Comparison of ENCODE assay signal across 15 cellular contexts in genomic region chr6:32181890-32182529, GRCh38. TPM values are rescaled to one million over a fixed set of nuclear protein-coding genes. Genes with fewer than 3 reads are reported as not detected.
A peak's percentile ranks its signal among the peaks of the same experiment; 100 is the strongest.
DNase-seq lines count a peak whose midpoint lies in the region; ATAC-seq and TF ChIP-seq lines count a peak whose summit lies in the region.
"Had no signal": no experiment of that assay in that cellular context is flagged by ENCODE, and none has a peak within 500 bp of the region (broad histone marks: within the 10 kb centered on the region; RNA-seq: fewer than 3 reads in every experiment).

No MANE protein-coding gene starts in this region.

- no peak overlapping the region for H3K27ac Mint-ChIP-seq in natural killer cell treated with Interleukin-12 subunit alpha and Interleukin-12 subunit beta and Interleukin-15 and Interleukin-18, amount 100 ng/mL, for 72 hours
- H3K27ac Mint-ChIP-seq in natural killer cell = peak overlapping the region in 1 of 2 donors; percentile 97

- no peaks in the 10 kb centered on the region for H3K27me3 Mint-ChIP-seq in natural killer cell treated with Interleukin-12 subunit alpha and Interleukin-12 subunit beta and Interleukin-15 and Interleukin-18, amount 100 ng/mL, for 72 hours
- no peaks in the 10 kb centered on the region for H3K27me3 Mint-ChIP-seq in natural killer cell (ENCODE audit: low read depth in 2 of 2)
- H3K27me3 Mint-ChIP-seq: memory B cell had no signal

- peak overlapping the region; percentile 24 for H3K27ac ChIP-seq in vagina
- no peak overlapping the region for H3K27ac ChIP-seq in colonic mucosa
- H3K27ac ChIP-seq: epithelial cell of prostate had no signal

- peaks cover 41% of the 10 kb centered on the region for H3K4me1 ChIP-seq in vagina
- peaks cover 6% of the 10 kb centered on the region for H3K4me1 ChIP-seq in colonic mucosa

- H3K4me1 Mint-ChIP-seq in natural killer cell treated with Interleukin-12 subunit alpha and Interleukin-12 subunit beta and Interleukin-15 and Interleukin-18, amount 100 ng/mL, for 72 hours (ENCODE audit: low read depth in 2 of 2) = peaks cover 42 to 49% of the 10 kb centered on the region in 2 donors
- peaks cover 44 to 65% of the 10 kb centered on the region in 2 donors for H3K4me1 Mint-ChIP-seq in natural killer cell

- no peak overlapping the region for H3K4me3 Mint-ChIP-seq in natural killer cell treated with Interleukin-12 subunit alpha and Interleukin-12 subunit beta and Interleukin-15 and Interleukin-18, amount 100 ng/mL, for 72 hours
- no peak overlapping the region for H3K4me3 Mint-ChIP-seq in natural killer cell
- H3K4me3 Mint-ChIP-seq: memory B cell had no signal

- H3K9ac ChIP-seq in colonic mucosa (ENCODE audit: low read depth in 2 of 2, low read length in 2 of 2) = no peak overlapping the region

- H3K4me3 ChIP-seq in vagina (no peak overlapping the region), colonic mucosa (no peak overlapping the region)

- intact Hi-C loops in natural killer cell (cut with micrococcal nuclease) = no loop called here
- intact Hi-C loops in vagina (cut with DNase I) = loop anchor here (10.0 kb wide), 1 partner anchor 1023 kb away; the partner anchor contains the start of genes HSD17B8, RING1, RXRB and SLC39A7
- intact Hi-C loops in colonic mucosa (cut with DNase I) = no loop called here

- DNase-seq in natural killer cell treated with Interleukin-12 subunit alpha and Interleukin-12 subunit beta and Interleukin-15 and Interleukin-18, amount 100 ng/mL, for 72 hours (ENCODE audit: low spot score) = peak; percentile 54
- DNase-seq in natural killer cell = no peak
- peak; percentile 1 for DNase-seq in left kidney (ENCODE audit: low read depth, low spot score)
- no peak for DNase-seq in vagina (ENCODE audit: extremely low spot score in 2 of 2)
- no peak for DNase-seq in colonic mucosa
- DNase-seq in GM03348 (ENCODE audit: low spot score) = no peak
- DNase-seq: activated T-cell treated with anti-CD3 and anti-CD28 coated beads, Interleukin-2, amount 50 U/mL, for 48 hours; EL; Karpas-422; NCI-H1694 treated with DMSO at 0.1 percent for 48 hours; NCI-H69; stimulated activated CD4-positive, alpha-beta T cell treated with anti-CD3 and anti-CD28 coated beads, Interleukin-2, amount 100 ng/mL, for 24 hours; stimulated activated naive CD8-positive, alpha-beta T cell treated with anti-CD3 and anti-CD28 coated beads, Interleukin-15, Interleukin-2, amounts not matched to agents 100 U/mL and 50 U/mL, for 24 hours had no signal

- peaks cover 6% of the 10 kb centered on the region for H3K36me3 Mint-ChIP-seq in natural killer cell treated with Interleukin-12 subunit alpha and Interleukin-12 subunit beta and Interleukin-15 and Interleukin-18, amount 100 ng/mL, for 72 hours
- peaks cover 12% of the 10 kb centered on the region for H3K36me3 Mint-ChIP-seq in natural killer cell

- no peaks in the 10 kb centered on the region for H3K27me3 ChIP-seq in vagina
- H3K27me3 ChIP-seq in colonic mucosa = no peaks in the 10 kb centered on the region

- H3K36me3 ChIP-seq in vagina (peaks cover 0 to 22% of the 10 kb centered on the region in 2 donors), colonic mucosa (peaks cover 4% of the 10 kb centered on the region)

- ATAC-seq in natural killer cell treated with Interleukin-12 subunit alpha and Interleukin-12 subunit beta and Interleukin-15 and Interleukin-18, amount 100 ng/mL, for 72 hours = no peak
- ATAC-seq in natural killer cell = no peak
- ATAC-seq: stimulated activated naive CD8-positive, alpha-beta T cell treated with anti-CD3 and anti-CD28 coated beads, Interleukin-15, Interleukin-2, amounts not matched to agents 100 U/mL and 50 U/mL, for 24 hours had no signal

- H3K9me3 ChIP-seq in vagina (no peaks in the 10 kb centered on the region), colonic mucosa (no peaks in the 10 kb centered on the region)

- TF ChIP-seq POLR2A in vagina (IDR thresholded peaks at IDR 0.05) = no peak

- TF ChIP-seq CTCF in natural killer cell (IDR thresholded peaks at IDR 0.05) = no peak
- no peak for TF ChIP-seq CTCF in vagina (IDR thresholded peaks at IDR 0.05)
- TF ChIP-seq CTCF in colonic mucosa (IDR thresholded peaks at IDR 0.05) = no peak

- no peaks in the 10 kb centered on the region for H3K9me3 Mint-ChIP-seq in natural killer cell treated with Interleukin-12 subunit alpha and Interleukin-12 subunit beta and Interleukin-15 and Interleukin-18, amount 100 ng/mL, for 72 hours
- H3K9me3 Mint-ChIP-seq in natural killer cell = no peaks in the 10 kb centered on the region
- H3K9me3 Mint-ChIP-seq: memory B cell had no signal

RNA-seq across cellular contexts. Expression of gene AGER, which starts 2.0 kb away (rescaled TPM):
- total RNA-seq in natural killer cell treated with Interleukin-12 subunit alpha and Interleukin-12 subunit beta and Interleukin-15 and Interleukin-18, amount 100 ng/mL, for 72 hours = 10 to 100 TPM; 15.0 to 29.7 TPM
- total RNA-seq in natural killer cell (10 to 100 TPM; 19.0 to 25.1 (median 22.9) TPM), vagina (8.1 TPM), colonic mucosa (10 to 100 TPM in 1 of 2 donors, 1 to 10 TPM in 1; 4.1 to 10.1 TPM)

RNA-seq across cellular contexts. Expression of gene RNF5, which starts 3.8 kb away (rescaled TPM):
- total RNA-seq in natural killer cell treated with Interleukin-12 subunit alpha and Interleukin-12 subunit beta and Interleukin-15 and Interleukin-18, amount 100 ng/mL, for 72 hours = 10 to 100 TPM; 41.0 to 53.3 TPM
- total RNA-seq in natural killer cell (10 to 100 TPM; 35.1 to 39.2 (median 36.6) TPM), vagina (48.4 TPM), colonic mucosa (10 to 100 TPM; 75.8 to 87.4 TPM)

RNA-seq across cellular contexts. Expression of gene AGPAT1, which starts 6.1 kb away (rescaled TPM):
- total RNA-seq in natural killer cell treated with Interleukin-12 subunit alpha and Interleukin-12 subunit beta and Interleukin-15 and Interleukin-18, amount 100 ng/mL, for 72 hours = 10 to 100 TPM; 39.2 to 43.0 TPM
- 10 to 100 TPM; 29.5 to 31.9 (median 31.2) TPM for total RNA-seq in natural killer cell
- 35.1 TPM for total RNA-seq in vagina
- 10 to 100 TPM; 44.1 to 54.5 TPM for total RNA-seq in colonic mucosa

RNA-seq across cellular contexts. Expression of gene PBX2, which starts 8.0 kb away (rescaled TPM):
- total RNA-seq in natural killer cell treated with Interleukin-12 subunit alpha and Interleukin-12 subunit beta and Interleukin-15 and Interleukin-18, amount 100 ng/mL, for 72 hours = 10 to 100 TPM; 64.1 to 89.4 TPM
- total RNA-seq in natural killer cell = 100 to 1,000 TPM; 111 to 116 (median 112) TPM
- 49.4 TPM for total RNA-seq in vagina
- total RNA-seq in colonic mucosa = 10 to 100 TPM; 47.5 TPM

RNA-seq across cellular contexts. Expression of gene GPSM3, which starts 10.4 kb away (rescaled TPM):
- total RNA-seq in natural killer cell treated with Interleukin-12 subunit alpha and Interleukin-12 subunit beta and Interleukin-15 and Interleukin-18, amount 100 ng/mL, for 72 hours = 100 to 1,000 TPM; 131 to 143 TPM
- total RNA-seq in natural killer cell (100 to 1,000 TPM; 216 to 240 (median 221) TPM), vagina (16.2 TPM), colonic mucosa (1 to 10 TPM; 6.7 to 8.6 TPM)

Comparison
In these comparisons a context has a peak if more than half of its experiments do, and no peak if none do; other contexts are left out.
1. DNase-seq: peak in natural killer cell treated with Interleukin-12 subunit alpha and Interleukin-12 subunit beta and Interleukin-15 and Interleukin-18, amount 100 ng/mL, for 72 hours (single experiment) and left kidney (single experiment); none in natural killer cell (single experiment), vagina (0 of 2), colonic mucosa (single experiment) and GM03348 (single experiment).